ENCODE assay signal across 10 cellular contexts in genomic region chr13:51731759-51732158, GRCh38.
A peak's percentile ranks its signal among the peaks of the same experiment; 100 is the strongest.
DNase-seq lines count a peak whose midpoint lies in the region; ATAC-seq and TF ChIP-seq lines count a peak whose summit lies in the region.
"Had no signal": no experiment of that assay in that cellular context is flagged by ENCODE, and none has a peak within 500 bp of the region (broad histone marks: within the 10 kb centered on the region; RNA-seq: fewer than 3 reads in every experiment).

No MANE protein-coding gene starts in this region.

- H3K9me3 ChIP-seq in tibial nerve: no peaks in the 10 kb centered on the region

- H3K27me3 Mint-ChIP-seq in activated CD4-positive, alpha-beta T cell treated with anti-CD3 and anti-CD28 coated beads, Interleukin-2, amount 10 ng/mL, durations not matched to agents 24 days and 14 days: no peaks in the 10 kb centered on the region
- H3K27me3 Mint-ChIP-seq in brain: peaks cover 4% of the 10 kb centered on the region
- H3K27me3 Mint-ChIP-seq: CD8-positive, alpha-beta memory T cell had no signal

- intact Hi-C loops in activated CD4-positive, alpha-beta T cell treated with anti-CD3 and anti-CD28 coated beads, Interleukin-2, amount 10 ng/mL, durations not matched to agents 24 days and 14 days (cut with micrococcal nuclease): loop anchor here (2.0 kb wide), 3 partner anchors 33 to 147 kb away; partner anchors contain the start of gene WDFY2

- peaks cover 22% of the 10 kb centered on the region for H3K36me3 Mint-ChIP-seq in activated CD4-positive, alpha-beta T cell treated with anti-CD3 and anti-CD28 coated beads, Interleukin-2, amount 10 ng/mL, durations not matched to agents 24 days and 14 days (ENCODE audit: low read depth)
- peaks cover 27% of the 10 kb centered on the region for H3K36me3 Mint-ChIP-seq in brain
- no peaks in the 10 kb centered on the region for H3K36me3 Mint-ChIP-seq in activated naive CD4-positive, alpha-beta T cell treated with anti-CD3 and anti-CD28 coated beads, Interleukin-2, amount 50 U/mL, for 72 hours

- ATAC-seq in GM18907 (IDR thresholded peaks at IDR 0.05; ENCODE audit: unreplicated experiment): no peak
- ATAC-seq in activated naive CD4-positive, alpha-beta T cell treated with anti-CD3 and anti-CD28 coated beads, Interleukin-2, amount 50 U/mL, for 72 hours: no peak

- H3K27ac Mint-ChIP-seq in activated CD4-positive, alpha-beta T cell treated with anti-CD3 and anti-CD28 coated beads, Interleukin-2, amount 10 ng/mL, durations not matched to agents 24 days and 14 days: peak overlapping the region; percentile 39
- H3K27ac Mint-ChIP-seq in brain: peak overlapping the region; percentile 16 to 78 (median 71)
- H3K27ac Mint-ChIP-seq in activated naive CD4-positive, alpha-beta T cell treated with anti-CD3 and anti-CD28 coated beads, Interleukin-2, amount 50 U/mL, for 72 hours: no peak overlapping the region

- TF ChIP-seq EP300 in tibial nerve (IDR thresholded peaks at IDR 0.05): peak in 1 of 2 donors; percentile 68

- no peak for DNase-seq in activated CD4-positive, alpha-beta T cell treated with anti-CD3 and anti-CD28 coated beads, Interleukin-2, amount 10 ng/mL, durations not matched to agents 24 days and 14 days
- DNase-seq in activated CD4-positive, alpha-beta T cell treated with anti-CD3 and anti-CD28 coated beads for 1 hour: no peak
- DNase-seq in inferior parietal cortex (ENCODE audit: extremely low spot score) (peak; percentile 76), tibial nerve (ENCODE audit: low spot score in 2 of 2) (no peak), NCI-H2227 treated with DMSO at 0.1 percent for 48 hours (lab: John Stamatoyannopoulos, UW) (no peak)
- DNase-seq in activated naive CD4-positive, alpha-beta T cell treated with anti-CD3 and anti-CD28 coated beads, Interleukin-2, amount 50 U/mL, for 72 hours (ENCODE audit: low spot score in 2 of 2): no peak
- DNase-seq: CD8-positive, alpha-beta memory T cell had no signal

- no peak overlapping the region for H3K4me3 Mint-ChIP-seq in activated CD4-positive, alpha-beta T cell treated with anti-CD3 and anti-CD28 coated beads, Interleukin-2, amount 10 ng/mL, durations not matched to agents 24 days and 14 days
- no peak overlapping the region for H3K4me3 Mint-ChIP-seq in brain
- H3K4me3 Mint-ChIP-seq: CD8-positive, alpha-beta memory T cell had no signal

- 17 to 26% methylated on average over 4 of the region's 4 CpGs for WGBS in tibial nerve, 2 donors

- TF ChIP-seq CTCF in brain (conservative IDR thresholded peaks at IDR 0.05): peak; percentile 39 to 52
- TF ChIP-seq CTCF in tibial nerve (IDR thresholded peaks at IDR 0.05): peak in 4 of 5 experiments; percentile 36 to 74 (median 52)

- H3K27me3 ChIP-seq in tibial nerve: no peaks in the 10 kb centered on the region

- TF ChIP-seq POLR2A in tibial nerve (IDR thresholded peaks at IDR 0.05): no peak

- no peaks in the 10 kb centered on the region for H3K9me3 Mint-ChIP-seq in activated CD4-positive, alpha-beta T cell treated with anti-CD3 and anti-CD28 coated beads, Interleukin-2, amount 10 ng/mL, durations not matched to agents 24 days and 14 days
- no peaks in the 10 kb centered on the region for H3K9me3 Mint-ChIP-seq in brain
- no peaks in the 10 kb centered on the region for H3K9me3 Mint-ChIP-seq in activated naive CD4-positive, alpha-beta T cell treated with anti-CD3 and anti-CD28 coated beads, Interleukin-2, amount 50 U/mL, for 72 hours
- H3K9me3 Mint-ChIP-seq: CD8-positive, alpha-beta memory T cell had no signal

- peak overlapping the region in 2 of 4 donors; percentile 40 to 87 for H3K27ac ChIP-seq in tibial nerve
- H3K27ac ChIP-seq: HL-60 had no signal

- peaks cover 12% of the 10 kb centered on the region for H3K4me1 Mint-ChIP-seq in activated CD4-positive, alpha-beta T cell treated with anti-CD3 and anti-CD28 coated beads, Interleukin-2, amount 10 ng/mL, durations not matched to agents 24 days and 14 days
- peaks cover 16% of the 10 kb centered on the region for H3K4me1 Mint-ChIP-seq in brain

- peaks cover 0 to 70% (median 15%) of the 10 kb centered on the region in 4 donors for H3K4me1 ChIP-seq in tibial nerve

- H3K36me3 ChIP-seq in tibial nerve: no peaks in the 10 kb centered on the region

- H3K4me3 ChIP-seq in tibial nerve: no peak overlapping the region

Comparison
In these comparisons a context has a peak if more than half of its experiments do, and no peak if none do; other contexts are left out.
1. H3K27ac Mint-ChIP-seq: peak in activated CD4-positive, alpha-beta T cell treated with anti-CD3 and anti-CD28 coated beads, Interleukin-2, amount 10 ng/mL, durations not matched to agents 24 days and 14 days (single experiment) and brain (5 of 5); none in activated naive CD4-positive, alpha-beta T cell treated with anti-CD3 and anti-CD28 coated beads, Interleukin-2, amount 50 U/mL, for 72 hours (0 of 2).